ENCODE assay signal across 26 cellular contexts in the genomic region with DNA sequence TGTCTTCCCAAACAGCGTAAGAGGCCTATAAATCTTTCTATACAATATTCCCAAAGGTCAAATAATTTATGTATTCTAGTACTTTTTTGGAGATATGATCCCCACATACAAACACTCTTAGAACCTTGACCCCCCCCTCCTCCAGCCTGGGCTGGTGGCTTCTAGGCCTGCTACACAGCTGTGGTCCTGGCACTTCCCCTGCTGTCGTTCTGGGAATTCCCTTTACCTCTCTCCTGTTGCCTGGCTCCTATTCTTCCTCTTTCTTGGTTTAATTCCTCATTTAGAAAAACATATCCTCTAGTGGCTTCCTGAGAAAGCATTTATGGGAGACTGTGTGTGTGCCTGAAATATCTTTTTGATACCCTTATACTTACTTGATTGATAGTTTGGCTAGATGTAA. TPM values are rescaled to one million over a fixed set of nuclear protein-coding genes. Genes with fewer than 3 reads are reported as not detected.
A peak's percentile ranks its signal among the peaks of the same experiment; 100 is the strongest.
DNase-seq lines count a peak whose midpoint lies in the region; ATAC-seq, FAIRE-seq and TF ChIP-seq lines count a peak whose summit lies in the region.
"Had no signal": no experiment of that assay in that cellular context is flagged by ENCODE, and none has a peak within 500 bp of the region (broad histone marks: within the 10 kb centered on the region; RNA-seq: fewer than 3 reads in every experiment).

No MANE protein-coding gene starts in this region.

- ATAC-seq in right lobe of liver: peak in 3 of 4 donors; percentile 37 to 43 (median 40)
- ATAC-seq in HepG2: no peak
- no peak for ATAC-seq in GM12878
- no peak for ATAC-seq in naive thymus-derived CD4-positive, alpha-beta T cell
- ATAC-seq: activated CD8-positive, alpha-beta T cell treated with anti-CD3 and anti-CD28 coated beads for 36 hours; CD8-positive, alpha-beta T cell; K562; left lobe of liver had no signal

- H3K4me1 ChIP-seq in right lobe of liver: no peaks in the 10 kb centered on the region
- no peaks in the 10 kb centered on the region for H3K4me1 ChIP-seq in HepG2 (ENCODE audit: insufficient read depth, low read length)
- peaks cover 17% of the 10 kb centered on the region for H3K4me1 ChIP-seq in GM12878 (ENCODE audit: control insufficient read depth, insufficient read depth, low read length)
- H3K4me1 ChIP-seq in naive thymus-derived CD4-positive, alpha-beta T cell (ENCODE audit: control insufficient read depth in 2 of 2, insufficient read depth in 2 of 2, low read length in 2 of 2): peaks cover 20 to 29% of the 10 kb centered on the region in 2 donors

- in situ Hi-C loops in HepG2 (cut with HindIII; ENCODE audit: extremely low pct_ligation_motif_present, low pct_unique_long_range_greater_than_20kb) (no loop called here), GM12878 (cut with MboI) (no loop called here)

- H3K4me3 Mint-ChIP-seq in naive thymus-derived CD4-positive, alpha-beta T cell: no peak overlapping the region
- H3K4me3 Mint-ChIP-seq: activated CD8-positive, alpha-beta T cell treated with anti-CD3 and anti-CD28 coated beads for 36 hours; CD8-positive, alpha-beta T cell had no signal

- no peak for TF ChIP-seq RAD21 in HepG2 (CRISPR knock-in tag; IDR thresholded peaks at IDR 0.05)
- TF ChIP-seq RAD21 in GM12878 (IDR thresholded peaks at IDR 0.05; ENCODE audit: insufficient read depth, low read depth, low read length): no peak

- POLR2A ChIA-PET in HepG2 (lab: Yijun Ruan, JAX): no interaction called here
- POLR2A ChIA-PET in GM12878 (lab: Charles Lee): no interaction called here
- POLR2A ChIA-PET in naive thymus-derived CD4-positive, alpha-beta T cell (lab: Charles Lee): interaction anchor here (6.2 kb wide), 1 partner anchor 78 kb away, joined by 81 read pairs; the partner anchor contains the start of gene CITED2

- H3K27me3 ChIP-seq in right lobe of liver (no peaks in the 10 kb centered on the region), HepG2 (ENCODE audit: control insufficient read depth in 1 of 2, insufficient read depth in 2 of 2, low read length in 2 of 2) (no peaks in the 10 kb centered on the region), GM12878 (replicated peaks in 1 of 2; ENCODE audit: control insufficient read depth in 2 of 2, insufficient read depth in 2 of 2, low read length in 1 of 2) (no peaks in the 10 kb centered on the region)
- H3K27me3 ChIP-seq in naive thymus-derived CD4-positive, alpha-beta T cell (ENCODE audit: control insufficient read depth in 2 of 2, insufficient read depth in 2 of 2, low read length in 2 of 2): no peaks in the 10 kb centered on the region
- H3K27me3 ChIP-seq: suprapubic skin, vagina had no signal

- H3K27ac ChIP-seq in right lobe of liver: no peak overlapping the region
- H3K27ac ChIP-seq in HepG2 (ENCODE audit: extremely low read length, insufficient read depth, low read length): no peak overlapping the region
- no peak overlapping the region for H3K27ac ChIP-seq in GM12878 (ENCODE audit: control insufficient read depth, insufficient read depth)
- H3K27ac ChIP-seq in naive thymus-derived CD4-positive, alpha-beta T cell (ENCODE audit: low read depth, low read length): no peak overlapping the region
- H3K27ac ChIP-seq: suprapubic skin, vagina had no signal

- CTCF ChIA-PET in HepG2 (lab: Yijun Ruan, JAX; ENCODE audit: low intra/inter-chr PET ratio, low total read pairs) (no interaction called here), GM12878 (lab: Yijun Ruan, JAX) (no interaction called here)
- CTCF ChIA-PET in naive thymus-derived CD4-positive, alpha-beta T cell (lab: Charles Lee): no interaction called here

- H4K20me1 ChIP-seq in HepG2 (ENCODE audit: insufficient read depth, low read length): no peaks in the 10 kb centered on the region
- H4K20me1 ChIP-seq in GM12878 (ENCODE audit: control insufficient read depth, insufficient read depth): no peaks in the 10 kb centered on the region

- H3K36me3 ChIP-seq in right lobe of liver (no peaks in the 10 kb centered on the region), HepG2 (replicated peaks in 1 of 2; ENCODE audit: control insufficient read depth in 1 of 2, insufficient read depth in 2 of 2, low read length in 2 of 2) (no peaks in the 10 kb centered on the region), GM12878 (ENCODE audit: control insufficient read depth in 2 of 2, insufficient read depth in 2 of 2, low read length in 1 of 2) (no peaks in the 10 kb centered on the region)
- H3K36me3 ChIP-seq in naive thymus-derived CD4-positive, alpha-beta T cell (ENCODE audit: control insufficient read depth in 2 of 3, insufficient read depth in 3 of 3, low read length in 3 of 3): no peaks in the 10 kb centered on the region
- H3K36me3 ChIP-seq: suprapubic skin, vagina had no signal

- SMC1A ChIA-PET in GM12878 (lab: Charles Lee; ENCODE audit: uncharacterized antibody, unreplicated experiment): interaction anchor here (1.2 to 9.5 kb wide), 3 partner anchors 30 to 75 kb away, joined by 3 to 59 read pairs (median 14); no protein-coding TSS in a partner anchor

- no peak for TF ChIP-seq CTCF in right lobe of liver (IDR thresholded peaks at IDR 0.05)
- TF ChIP-seq CTCF in HepG2 (CRISPR knock-in tag; IDR thresholded peaks at IDR 0.05): no peak
- no peak for TF ChIP-seq CTCF in NB4 (IDR thresholded peaks at IDR 0.05; ENCODE audit: low read depth, low read length)
- no peak for TF ChIP-seq CTCF in GM12878 (IDR thresholded peaks at IDR 0.05 in 2 of 3, conservative IDR thresholded peaks at IDR 0.05 in 1 of 3; ENCODE audit: control insufficient read depth in 2 of 3, extremely low read depth in 1 of 3, insufficient read depth in 1 of 3, low read depth in 3 of 3, low read length in 3 of 3)

- FAIRE-seq in HepG2 (lab: Jason Lieb, UNC): no peak
- no peak for FAIRE-seq in GM12878 (lab: Jason Lieb, UNC)
- FAIRE-seq: bronchial epithelial cell, endothelial cell of umbilical vein, H54, K562 had no signal

- peaks cover 31 to 60% (median 55%) of the 10 kb centered on the region in 7 donors for H3K4me1 Mint-ChIP-seq in naive thymus-derived CD4-positive, alpha-beta T cell

- 50% methylated on average over 2 of the region's 2 CpGs for WGBS in right lobe of liver (ENCODE audit: insufficient coverage, low coverage, low lambda C conversion rate, missing lambda C conversion rate)
- WGBS in HepG2 (ENCODE audit: low lambda C conversion rate): 8% methylated on average over 2 of the region's 2 CpGs
- 55% methylated on average over 2 of the region's 2 CpGs for WGBS in GM12878 (ENCODE audit: insufficient coverage, insufficient replicate concordance, low lambda C conversion rate, missing lambda C conversion rate)

- H3K4me2 ChIP-seq in HepG2 (ENCODE audit: low read depth, low read length) (no peak overlapping the region), GM12878 (ENCODE audit: control insufficient read depth, insufficient read depth) (no peak overlapping the region)

- TF ChIP-seq EP300 in HepG2 (IDR thresholded peaks at IDR 0.05; ENCODE audit: low read depth in 2 of 2, low read length in 2 of 2) (no peak), HepG2 (CRISPR knock-in tag; IDR thresholded peaks at IDR 0.05; ENCODE audit: borderline replicate concordance) (no peak), GM12878 (IDR thresholded peaks at IDR 0.05; ENCODE audit: borderline replicate concordance in 1 of 2, control insufficient read depth in 1 of 2, low read depth in 2 of 2, low read length in 2 of 2) (no peak)

- BruUV-seq in HepG2 (replicated peaks; lab: Mats Ljungman, UMichigan) (no TSS peak), GM12878 (replicated peaks; lab: Mats Ljungman, UMichigan) (no TSS peak)

- peak overlapping the region in 4 of 9 donors; percentile 3 to 82 (median 40) for H3K27ac Mint-ChIP-seq in naive thymus-derived CD4-positive, alpha-beta T cell
- H3K27ac Mint-ChIP-seq: activated CD8-positive, alpha-beta T cell treated with anti-CD3 and anti-CD28 coated beads for 36 hours; CD8-positive, alpha-beta T cell had no signal

- intact Hi-C loops in right lobe of liver (cut with DNase I) (no loop called here), HepG2 (cut with micrococcal nuclease; ENCODE audit: unreplicated experiment) (no loop called here), GM12878 (cut with micrococcal nuclease; ENCODE audit: unreplicated experiment) (no loop called here)
- intact Hi-C loops in naive thymus-derived CD4-positive, alpha-beta T cell (cut with micrococcal nuclease): no loop called here

- H3K79me2 ChIP-seq in HepG2 (ENCODE audit: insufficient read depth, low read length): no peaks in the 10 kb centered on the region
- no peaks in the 10 kb centered on the region for H3K79me2 ChIP-seq in GM12878 (ENCODE audit: control insufficient read depth, insufficient read depth, low read length)

- H3K27me3 Mint-ChIP-seq in naive thymus-derived CD4-positive, alpha-beta T cell: no peaks in the 10 kb centered on the region
- H3K27me3 Mint-ChIP-seq: activated CD8-positive, alpha-beta T cell treated with anti-CD3 and anti-CD28 coated beads for 36 hours had no signal

- H3K9ac ChIP-seq in HepG2 (ENCODE audit: insufficient read depth, low read depth, low read length): no peak overlapping the region
- H3K9ac ChIP-seq in GM12878 (ENCODE audit: control insufficient read depth, insufficient read depth, low read length): no peak overlapping the region

- no peak for TF ChIP-seq POLR2A in right lobe of liver (IDR thresholded peaks at IDR 0.05)
- no peak for TF ChIP-seq POLR2A in HepG2 (IDR thresholded peaks at IDR 0.05; ENCODE audit: insufficient read depth in 1 of 2, low read depth in 2 of 2, low read length in 2 of 2)
- no peak for TF ChIP-seq POLR2A in NB4 (IDR thresholded peaks at IDR 0.05; ENCODE audit: extremely low read depth, insufficient read length)
- TF ChIP-seq POLR2A in GM12878 (IDR thresholded peaks at IDR 0.05; ENCODE audit: low read depth, low read length): no peak

- RAD21 ChIA-PET in GM12878 (lab: Charles Lee; ENCODE audit: unreplicated experiment): interaction anchor here (1.3 kb wide), 1 partner anchor 76 kb away, joined by 3 read pairs; no protein-coding TSS in a partner anchor

- peaks cover 0 to 19% (median 3%) of the 10 kb centered on the region in 5 donors for H3K36me3 Mint-ChIP-seq in naive thymus-derived CD4-positive, alpha-beta T cell
- H3K36me3 Mint-ChIP-seq: CD8-positive, alpha-beta T cell had no signal

- H3K9me3 Mint-ChIP-seq in naive thymus-derived CD4-positive, alpha-beta T cell: peaks cover 0 to 9% (median 0%) of the 10 kb centered on the region in 11 donors
- H3K9me3 Mint-ChIP-seq: activated CD8-positive, alpha-beta T cell treated with anti-CD3 and anti-CD28 coated beads for 36 hours; CD8-positive, alpha-beta T cell had no signal

- DNase-seq in right lobe of liver (no peak), HepG2 (ENCODE audit: low spot score) (no peak), NB4 (ENCODE audit: low read depth) (peak; percentile 51), GM12878 (ENCODE audit: low read depth, low spot score) (no peak), HuH-7.5 (ENCODE audit: low spot score) (no peak), globus pallidus (ENCODE audit: low spot score) (no peak), COLO668 (lab: John Stamatoyannopoulos, UW; ENCODE audit: unreplicated experiment) (no peak)
- no peak for DNase-seq in naive thymus-derived CD4-positive, alpha-beta T cell
- DNase-seq: ACHN; activated CD8-positive, alpha-beta T cell treated with anti-CD3 and anti-CD28 coated beads for 36 hours; activated naive CD4-positive, alpha-beta T cell treated with Interleukin-2 at 50 U/mL for 16 hours; amniotic stem cell; CD8-positive, alpha-beta T cell; DMS79; NCI-H1092 treated with DMSO at 0.1 percent for 48 hours; NCI-H2081 treated with DMSO at 0.1 percent for 48 hours; retina; stimulated activated CD4-positive, alpha-beta T cell treated with anti-CD3 and anti-CD28 coated beads, Interleukin-15, amount 100 ng/mL, for 24 hours had no signal

- no peak overlapping the region for H3K4me3 ChIP-seq in right lobe of liver
- no peak overlapping the region for H3K4me3 ChIP-seq in HepG2 (replicated peaks in 1 of 3; ENCODE audit: insufficient read depth in 1 of 3, low read depth in 2 of 3, low read length in 3 of 3)
- H3K4me3 ChIP-seq in NB4 (ENCODE audit: low read depth, low read length): no peak overlapping the region
- H3K4me3 ChIP-seq in GM12878: no peak overlapping the region
- H3K4me3 ChIP-seq in naive thymus-derived CD4-positive, alpha-beta T cell (ENCODE audit: low read length): no peak overlapping the region
- H3K4me3 ChIP-seq: K562, suprapubic skin, vagina had no signal

- H3K9me3 ChIP-seq in right lobe of liver (no peaks in the 10 kb centered on the region), HepG2 (ENCODE audit: low read length) (no peaks in the 10 kb centered on the region), GM12878 (replicated peaks; ENCODE audit: control insufficient read depth, insufficient read depth, low read length) (no peaks in the 10 kb centered on the region; the same call in 2 of the 3 replicates)
- no peaks in the 10 kb centered on the region for H3K9me3 ChIP-seq in naive thymus-derived CD4-positive, alpha-beta T cell (ENCODE audit: control insufficient read depth in 2 of 3, low read length in 3 of 3)
- H3K9me3 ChIP-seq: suprapubic skin, vagina had no signal

- H2AFZ ChIP-seq in HepG2 (ENCODE audit: low read length): no peak overlapping the region
- no peak overlapping the region for H2AFZ ChIP-seq in GM12878 (ENCODE audit: control insufficient read depth, low read depth, low read length)

RNA-seq across cellular contexts. Expression of gene TXLNB, which starts 4.1 kb away (rescaled TPM):
- under 1 TPM; 0.04 to 0.50 (median 0.14) TPM for total RNA-seq in right lobe of liver
- total RNA-seq in HepG2 (2016; rRNA removed; fragmentation: Illumina TruSeq; extraction: Trizol): not detected in 2 replicates
- total RNA-seq in HepG2 (2016; cell fraction: cytosol; rRNA removed; fragmentation: Illumina TruSeq; extraction: Trizol; ENCODE audit: low read depth): not detected in 2 replicates
- total RNA-seq in HepG2 (2016; cell fraction: insoluble cytoplasmic fraction; rRNA removed; fragmentation: Illumina TruSeq; extraction: Trizol): not detected in 2 replicates
- total RNA-seq in HepG2 (2016; cell fraction: membrane; rRNA removed; fragmentation: Illumina TruSeq; extraction: Trizol): not detected in 2 replicates
- total RNA-seq in HepG2 (2016; cell fraction: nucleus; rRNA removed; fragmentation: Illumina TruSeq; extraction: Trizol): not detected in 2 replicates
- not detected in 2 replicates for polyA plus RNA-seq in HepG2 (2011; rRNA removed)
- 0.01 TPM in 1 of 2 replicates, not detected in the other for polyA plus RNA-seq in HepG2 (2011; cell fraction: cytosol; rRNA removed)
- polyA plus RNA-seq in HepG2 (2011; cell fraction: nucleus; rRNA removed): not detected in 2 replicates
- not detected in 2 replicates for polyA plus RNA-seq in HepG2 (2012)
- not detected in 2 replicates for polyA plus RNA-seq in HepG2 (2016; cell fraction: cytosol; fragmentation: Illumina TruSeq; extraction: Trizol; ENCODE audit: low read depth)
- not detected in 2 replicates for polyA plus RNA-seq in HepG2 (2016; cell fraction: insoluble cytoplasmic fraction; fragmentation: Illumina TruSeq; extraction: Trizol; ENCODE audit: low read depth)
- not detected in 2 replicates for polyA plus RNA-seq in HepG2 (2016; cell fraction: membrane; fragmentation: Illumina TruSeq; extraction: Trizol; ENCODE audit: low read depth)
- polyA plus RNA-seq in HepG2 (2016; cell fraction: nucleus; fragmentation: Illumina TruSeq; extraction: Trizol; ENCODE audit: insufficient read depth, low read depth): not detected in 2 replicates
- polyA minus RNA-seq in HepG2 (2011; rRNA and poly(A)+ RNA removed; ENCODE audit: low replicate concordance): not detected in 2 replicates
- not detected in 2 replicates for polyA minus RNA-seq in HepG2 (2011; cell fraction: cytosol; rRNA and poly(A)+ RNA removed)
- not detected in 2 replicates for polyA minus RNA-seq in HepG2 (2011; cell fraction: nucleus; rRNA and poly(A)+ RNA removed)
- total RNA-seq in GM12878 (2013; cell fraction: nucleolus; rRNA removed): 9.3 and 10.2 TPM in 2 replicates
- total RNA-seq in GM12878 (2014; rRNA removed): 0.23 and 0.27 TPM in 2 replicates
- total RNA-seq in GM12878 (2014; rRNA removed; fragmentation: Illumina TruSeq; extraction: Trizol): 0.36 and 0.69 TPM in 2 replicates
- 0.21 TPM in 2 replicates for total RNA-seq in GM12878 (2021)
- polyA plus RNA-seq in GM12878 (2011; ENCODE audit: low read depth): 0.29 TPM
- polyA plus RNA-seq in GM12878 (2011; rRNA removed): 1.3 and 2.1 TPM in 2 replicates
- polyA plus RNA-seq in GM12878 (2011; cell fraction: cytosol; rRNA removed): 0.57 and 0.89 TPM in 2 replicates
- polyA plus RNA-seq in GM12878 (2011; cell fraction: nucleus; rRNA removed): 1.5 and 2.4 TPM in 2 replicates
- 0.38 and 1.1 TPM in 2 replicates for polyA plus RNA-seq in GM12878 (2012)
- polyA plus RNA-seq in GM12878 (2014; fragmentation: Illumina TruSeq; extraction: Trizol): 0.05 and 0.22 TPM in 2 replicates
- under 1 TPM; 0.07 to 0.10 TPM for polyA plus RNA-seq in GM12878 (2014; fragmentation: Nextera tagmentation; extraction: Ambion mirVana)
- polyA plus RNA-seq in GM12878 (2014; rRNA removed): 0.05 and 0.68 TPM in 2 replicates
- under 1 TPM in 1 of 2 experiments, not detected in 1; 0.21 TPM for polyA plus RNA-seq in GM12878 (2016; fragmentation: Nextera tagmentation; extraction: Ambion mirVana)
- polyA minus RNA-seq in GM12878 (2011; rRNA and poly(A)+ RNA removed): 1.9 and 2.2 TPM in 2 replicates
- 1.3 TPM in 1 of 2 replicates, not detected in the other for polyA minus RNA-seq in GM12878 (2011; cell fraction: cytosol; rRNA and poly(A)+ RNA removed)
- polyA minus RNA-seq in GM12878 (2011; cell fraction: nucleus; rRNA and poly(A)+ RNA removed): 1.3 and 1.6 TPM in 2 replicates
- 1 to 10 TPM in 1 of 5 experiments, under 1 TPM in 4; 0.29 to 1.1 (median 0.66) TPM for total RNA-seq in naive thymus-derived CD4-positive, alpha-beta T cell
- under 1 TPM; 0.12 to 0.44 TPM for polyA plus RNA-seq in naive thymus-derived CD4-positive, alpha-beta T cell
- total RNA-seq: K562, NCI-H460 had no signal
- polyA plus RNA-seq: K562 had no signal

Comparison
In these comparisons a context has a peak if more than half of its experiments do, and no peak if none do; other contexts are left out.
1. ATAC-seq: peak in right lobe of liver (3 of 4); none in HepG2 (single experiment), GM12878 (single experiment) and naive thymus-derived CD4-positive, alpha-beta T cell (single experiment).